Comparison of ENCODE assay signal across 8 cellular contexts in the genomic region with DNA sequence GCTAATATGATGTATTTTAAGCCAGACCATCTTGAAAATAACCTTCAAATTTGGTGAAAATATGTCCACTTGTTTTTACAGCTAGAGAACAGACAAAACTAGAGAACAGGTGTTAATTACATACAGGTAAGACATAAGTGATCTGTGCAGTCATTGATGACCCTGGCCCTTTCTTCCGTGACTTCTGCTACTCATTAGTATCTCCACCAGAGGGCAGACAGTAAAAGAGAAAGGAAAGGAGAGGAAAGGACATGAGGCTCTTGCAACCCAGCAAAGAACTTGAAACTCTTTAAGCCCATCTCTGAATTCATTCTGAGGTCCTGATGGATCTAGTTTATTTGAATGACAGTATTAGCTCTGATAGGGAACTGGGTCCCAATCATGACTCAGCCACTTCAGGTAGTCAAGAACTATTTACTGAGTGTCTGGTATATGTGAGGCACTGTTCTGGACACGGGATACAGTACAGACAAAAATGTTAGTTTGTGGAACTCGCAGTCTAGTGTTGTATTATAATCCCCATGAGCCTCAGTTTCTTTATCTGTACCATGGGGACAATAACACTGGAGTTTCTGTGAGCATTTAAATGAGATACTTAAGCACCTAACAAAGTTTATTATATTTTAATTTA.
DNase-seq lines count a peak whose midpoint lies in the region; ATAC-seq and TF ChIP-seq lines count a peak whose summit lies in the region.

No MANE protein-coding gene starts in this region.

- no peaks in the 10 kb centered on the region for H3K9me3 ChIP-seq in lung (ENCODE audit: control insufficient read depth in 2 of 2, insufficient read depth in 1 of 2, low read length in 1 of 2)

- TF ChIP-seq CTCF in lung (IDR thresholded peaks at IDR 0.05; ENCODE audit: control extremely low read depth, extremely low read depth), result peak; percentile 42

- 56 to 57% methylated on average over 3 of the region's 3 CpGs for WGBS in lung, 2 donors

- no peaks in the 10 kb centered on the region for H3K36me3 ChIP-seq in lung (ENCODE audit: control insufficient read depth in 2 of 2, insufficient read depth in 2 of 2, low read length in 2 of 2)

- H3K4me3 ChIP-seq in lung, result no peak overlapping the region

- ATAC-seq in GM19351 (IDR thresholded peaks at IDR 0.05; ENCODE audit: unreplicated experiment) (peak; percentile 97), HG03378 (IDR thresholded peaks at IDR 0.05; ENCODE audit: unreplicated experiment) (peak; percentile 83), lung (ENCODE audit: insufficient read depth, low FRiP score) (peak; percentile 53)

- DNase-seq in EL, result peak; percentile 18
- DNase-seq in NCI-H524 treated with DMSO at 0.1 percent for 48 hours (lab: John Stamatoyannopoulos, UW), result peak; percentile 6
- DNase-seq in amniotic stem cell (lab: John Stamatoyannopoulos, UW), result peak; percentile 1
- DNase-seq in lung (ENCODE audit: low spot score), result no peak
- DNase-seq in activated gamma-delta T cell treated with Interleukin-2 at 50 U/mL for 16 hours, result no peak
- DNase-seq in activated CD8-positive, alpha-beta memory T cell treated with anti-CD3 and anti-CD28 coated beads, Interleukin-2, amount 50 U/mL, for 48 hours, result no peak

- no peaks in the 10 kb centered on the region for H3K27me3 ChIP-seq in lung (ENCODE audit: control insufficient read depth, insufficient read depth)

- peaks cover 0 to 2% of the 10 kb centered on the region in 2 donors for H3K4me1 ChIP-seq in lung (ENCODE audit: control insufficient read depth in 2 of 2, insufficient read depth in 2 of 2, low read length in 2 of 2)

- H3K27ac ChIP-seq in lung (ENCODE audit: low read depth in 1 of 2, low read length in 1 of 2), result no peak overlapping the region

Comparison
In these comparisons a context has a peak if more than half of its experiments do, and no peak if none do; other contexts are left out.
1. DNase-seq: peak in EL (single experiment), NCI-H524 treated with DMSO at 0.1 percent for 48 hours (single experiment) and amniotic stem cell (single experiment); none in lung (single experiment), activated gamma-delta T cell treated with Interleukin-2 at 50 U/mL for 16 hours (single experiment) and activated CD8-positive, alpha-beta memory T cell treated with anti-CD3 and anti-CD28 coated beads, Interleukin-2, amount 50 U/mL, for 48 hours (single experiment).
2. Peak in every context shown above with its lines, with median percentiles within 50 percentile points of each other: ATAC-seq.